ENCODE assay signal across 2 cellular contexts in the genomic region with DNA sequence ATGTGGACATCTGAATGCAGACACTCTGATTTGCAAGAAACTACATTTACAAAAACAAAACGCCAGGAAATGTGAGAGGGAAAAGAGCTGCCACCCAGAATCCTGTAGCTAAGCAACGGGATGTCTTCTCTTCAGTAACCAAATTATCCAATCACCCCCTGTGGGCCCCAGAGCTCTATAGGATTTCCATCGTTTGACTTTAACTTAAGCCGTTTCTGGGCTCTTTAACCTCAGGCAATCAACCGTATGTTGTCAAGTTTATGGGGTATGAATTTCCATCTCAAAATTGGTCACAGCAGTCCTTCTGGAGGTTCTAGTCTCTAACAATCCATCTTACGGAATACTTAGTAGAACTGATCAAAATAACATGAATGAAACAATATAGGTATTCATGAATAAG.
TF ChIP-seq lines count a peak whose summit lies in the region.

No MANE protein-coding gene starts in this region.

TF ChIP-seq in GM23338, 12 proteins besides CTCF, POLR2A, EP300 and RAD21:
- TF ChIP-seq, protein P1, sequence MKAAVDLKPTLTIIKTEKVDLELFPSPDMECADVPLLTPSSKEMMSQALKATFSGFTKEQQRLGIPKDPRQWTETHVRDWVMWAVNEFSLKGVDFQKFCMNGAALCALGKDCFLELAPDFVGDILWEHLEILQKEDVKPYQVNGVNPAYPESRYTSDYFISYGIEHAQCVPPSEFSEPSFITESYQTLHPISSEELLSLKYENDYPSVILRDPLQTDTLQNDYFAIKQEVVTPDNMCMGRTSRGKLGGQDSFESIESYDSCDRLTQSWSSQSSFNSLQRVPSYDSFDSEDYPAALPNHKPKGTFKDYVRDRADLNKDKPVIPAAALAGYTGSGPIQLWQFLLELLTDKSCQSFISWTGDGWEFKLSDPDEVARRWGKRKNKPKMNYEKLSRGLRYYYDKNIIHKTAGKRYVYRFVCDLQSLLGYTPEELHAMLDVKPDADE (IDR thresholded peaks at IDR 0.05): no peak

TF ChIP-seq in HepG2, 621 proteins besides CTCF, POLR2A, EP300 and RAD21:
- TF ChIP-seq MEIS2 (CRISPR knock-in tag; IDR thresholded peaks at IDR 0.05) (no peak), ISL2 (CRISPR knock-in tag; IDR thresholded peaks at IDR 0.05) (no peak), ZNF768 (CRISPR knock-in tag; IDR thresholded peaks at IDR 0.05) (no peak), GMEB2 (CRISPR knock-in tag; IDR thresholded peaks at IDR 0.05; ENCODE audit: low read depth) (no peak), ZNF432 (CRISPR knock-in tag; IDR thresholded peaks at IDR 0.05; ENCODE audit: borderline replicate concordance) (no peak), JUN (CRISPR knock-in tag; IDR thresholded peaks at IDR 0.05) (no peak), RARG (CRISPR knock-in tag; IDR thresholded peaks at IDR 0.05; ENCODE audit: low read depth) (no peak), XBP1 (CRISPR knock-in tag; IDR thresholded peaks at IDR 0.05) (no peak), ZMAT3 (CRISPR knock-in tag; conservative IDR thresholded peaks at IDR 0.05) (no peak), ZNF605 (CRISPR knock-in tag; IDR thresholded peaks at IDR 0.05) (no peak), AKAP8 (CRISPR knock-in tag; IDR thresholded peaks at IDR 0.05) (no peak), ZFP36L1 (CRISPR knock-in tag; IDR thresholded peaks at IDR 0.05) (no peak), ZNF260 (CRISPR knock-in tag; IDR thresholded peaks at IDR 0.05; ENCODE audit: borderline replicate concordance, low read depth) (no peak), MED1 (CRISPR knock-in tag; IDR thresholded peaks at IDR 0.05) (no peak), ZSCAN25 (CRISPR knock-in tag; IDR thresholded peaks at IDR 0.05) (no peak)
TF ChIP-seq in HepG2: peak in this region for 0.
